ENCODE assay signal across 18 cellular contexts in genomic region chr7:17212188-17212587, GRCh38.
"Had no signal": no experiment of that assay in that cellular context is flagged by ENCODE, and none has a peak within 500 bp of the region (broad histone marks: within the 10 kb centered on the region; RNA-seq: fewer than 3 reads in every experiment).

No MANE protein-coding gene starts in this region.

- ATAC-seq: foreskin keratinocyte; left cardiac atrium; natural killer cell; right cardiac atrium; stimulated activated memory B cell treated with anti-CD40 and anti-IgM and Interleukin-4, amounts not matched to agents 10 μg/mL and 1 μg/mL and 100 μg/mL, for 72 hours; stimulated activated naive CD8-positive, alpha-beta T cell treated with anti-CD3 and anti-CD28 coated beads, Interleukin-15, amount 100 ng/mL, for 72 hours had no signal

- H3K9me3 ChIP-seq: colonic mucosa, thoracic aorta, transverse colon had no signal

- H3K4me3 ChIP-seq: colonic mucosa, ovary, spleen, thoracic aorta, transverse colon had no signal

- FAIRE-seq: kidney had no signal

- H3K4me1 ChIP-seq: colonic mucosa, foreskin keratinocyte, spleen had no signal

- H3K27me3 ChIP-seq: colonic mucosa, foreskin keratinocyte, ovary, spleen, transverse colon had no signal

- H3K36me3 ChIP-seq: colonic mucosa, ovary, spleen, thoracic aorta, transverse colon had no signal

- DNase-seq: colonic mucosa; dermis blood vessel endothelial cell; erythroblast; foreskin keratinocyte; kidney; left cardiac atrium; mammary epithelial cell; natural killer cell; ovary; right cardiac atrium; spleen; stimulated activated CD4-positive, alpha-beta T cell treated with anti-CD3 and anti-CD28 coated beads, Interleukin-15, amount 100 ng/mL, for 24 hours; stimulated activated CD4-positive, alpha-beta T cell treated with anti-CD3 and anti-CD28 coated beads, Interleukin-1b, Interleukin-23, amount 100 ng/mL, for 48 hours; stimulated activated CD4-positive, alpha-beta T cell treated with anti-CD3 and anti-CD28 coated beads, Interleukin-4, amount 100 ng/mL, for 24 hours; stimulated activated naive CD8-positive, alpha-beta T cell treated with anti-CD3 and anti-CD28 coated beads, Interleukin-15, amount 100 ng/mL, for 72 hours; transverse colon had no signal

- H3K27ac ChIP-seq: colonic mucosa, foreskin keratinocyte, ovary, spleen, thoracic aorta, transverse colon had no signal
